Comparison of ENCODE assay signal across 8 cellular contexts in genomic region chr20:37179671-37180524, GRCh38. TPM values are rescaled to one million over a fixed set of nuclear protein-coding genes. Genes with fewer than 3 reads are reported as not detected.
DNase-seq lines count a peak whose midpoint lies in the region; ATAC-seq and FAIRE-seq lines count a peak whose summit lies in the region.

No MANE protein-coding gene starts in this region.

- peak overlapping the region; percentile 99 for H3K4me3 Mint-ChIP-seq in activated T-helper 1 cell treated with anti-CD3 and anti-CD28 coated beads, Interleukin-12 subunit alpha, Interleukin-12 subunit beta, Interleukin-2, Interleukin-4 antibody, amounts not matched to agents 30 ng/mL and 10 ng/mL and 1 ng/mL, durations not matched to agents 14 hours and 24 hours and 36 hours

- ATAC-seq in HG03280 (IDR thresholded peaks at IDR 0.05; ENCODE audit: unreplicated experiment) = no peak

- intact Hi-C loops in activated T-helper 1 cell treated with anti-CD3 and anti-CD28 coated beads, Interleukin-12 subunit alpha, Interleukin-12 subunit beta, Interleukin-2, Interleukin-4 antibody, amounts not matched to agents 30 ng/mL and 10 ng/mL and 1 ng/mL, durations not matched to agents 14 hours and 24 hours and 36 hours (cut with micrococcal nuclease) = loop anchor here (1.0 to 10.0 kb wide), 7 partner anchors 12 to 825 kb away; partner anchors contain the start of genes BLCAP, MANBAL and SAMHD1

- H3K9me3 ChIP-seq in iPS DF 6.9 (ENCODE audit: control insufficient read depth, insufficient read depth, low read length) (no peaks in the 10 kb centered on the region), small intestine (ENCODE audit: control insufficient read depth, low read depth) (no peaks in the 10 kb centered on the region)

- FAIRE-seq in HTR-8/SVneo (lab: Jason Lieb, UNC) (peak; percentile 90), small intestine (lab: Jason Lieb, UNC) (no peak), frontal cortex (lab: Jason Lieb, UNC) (no peak)

- H3K36me3 ChIP-seq in iPS DF 6.9 (ENCODE audit: control insufficient read depth, insufficient read depth, low read length) = peaks cover 5% of the 10 kb centered on the region; the same call in 1 of the 2 replicates
- peaks cover 1 to 6% of the 10 kb centered on the region in 2 donors for H3K36me3 ChIP-seq in small intestine (ENCODE audit: control insufficient read depth in 2 of 2, insufficient read depth in 2 of 2, low read length in 2 of 2)

- H3K4me1 Mint-ChIP-seq in activated T-helper 1 cell treated with anti-CD3 and anti-CD28 coated beads, Interleukin-12 subunit alpha, Interleukin-12 subunit beta, Interleukin-2, Interleukin-4 antibody, amounts not matched to agents 30 ng/mL and 10 ng/mL and 1 ng/mL, durations not matched to agents 14 hours and 24 hours and 36 hours (ENCODE audit: low read depth) = peaks cover 41% of the 10 kb centered on the region

- DNase-seq in CD1c-positive myeloid dendritic cell (ENCODE audit: extremely low spot score) (peak; percentile 72), HTR-8/SVneo (ENCODE audit: insufficient read length, low spot score) (peak; percentile 45), iPS DF 6.9 (ENCODE audit: low read depth, low spot score) (no peak), small intestine (peak; percentile 52), frontal cortex (ENCODE audit: low spot score in 2 of 2) (no peak), NK-92 (lab: John Stamatoyannopoulos, UW; ENCODE audit: unreplicated experiment) (no peak)
- DNase-seq in activated T-helper 1 cell treated with anti-CD3 and anti-CD28 coated beads, Interleukin-12 subunit alpha, Interleukin-12 subunit beta, Interleukin-2, Interleukin-4 antibody, amounts not matched to agents 30 ng/mL and 10 ng/mL and 1 ng/mL, durations not matched to agents 14 hours and 24 hours and 36 hours (ENCODE audit: low spot score) = no peak

- H3K9me3 Mint-ChIP-seq in activated T-helper 1 cell treated with anti-CD3 and anti-CD28 coated beads, Interleukin-12 subunit alpha, Interleukin-12 subunit beta, Interleukin-2, Interleukin-4 antibody, amounts not matched to agents 30 ng/mL and 10 ng/mL and 1 ng/mL, durations not matched to agents 14 hours and 24 hours and 36 hours = no peaks in the 10 kb centered on the region

- H3K27ac Mint-ChIP-seq in activated T-helper 1 cell treated with anti-CD3 and anti-CD28 coated beads, Interleukin-12 subunit alpha, Interleukin-12 subunit beta, Interleukin-2, Interleukin-4 antibody, amounts not matched to agents 30 ng/mL and 10 ng/mL and 1 ng/mL, durations not matched to agents 14 hours and 24 hours and 36 hours = peak overlapping the region; percentile 96

- H3K4me1 ChIP-seq in iPS DF 6.9 (ENCODE audit: control insufficient read depth, insufficient read depth, low read length) (no peaks in the 10 kb centered on the region), small intestine (ENCODE audit: control insufficient read depth in 2 of 2, insufficient read depth in 1 of 2, low read depth in 1 of 2, low read length in 1 of 2) (peaks cover 4 to 9% of the 10 kb centered on the region in 2 donors)

- H3K36me3 Mint-ChIP-seq in activated T-helper 1 cell treated with anti-CD3 and anti-CD28 coated beads, Interleukin-12 subunit alpha, Interleukin-12 subunit beta, Interleukin-2, Interleukin-4 antibody, amounts not matched to agents 30 ng/mL and 10 ng/mL and 1 ng/mL, durations not matched to agents 14 hours and 24 hours and 36 hours (ENCODE audit: low read depth) = peaks cover 21% of the 10 kb centered on the region

- peaks cover 2% of the 10 kb centered on the region for H3K27me3 Mint-ChIP-seq in activated T-helper 1 cell treated with anti-CD3 and anti-CD28 coated beads, Interleukin-12 subunit alpha, Interleukin-12 subunit beta, Interleukin-2, Interleukin-4 antibody, amounts not matched to agents 30 ng/mL and 10 ng/mL and 1 ng/mL, durations not matched to agents 14 hours and 24 hours and 36 hours (ENCODE audit: insufficient read depth)

- H3K4me3 ChIP-seq in iPS DF 6.9 (ENCODE audit: low read length) = peak overlapping the region; percentile 89
- peak overlapping the region; percentile 85 to 96 for H3K4me3 ChIP-seq in small intestine (ENCODE audit: low read depth in 1 of 2, low read length in 2 of 2)

- H3K27ac ChIP-seq in iPS DF 6.9 (ENCODE audit: low read length) = no peak overlapping the region
- peak overlapping the region; percentile 96 to 97 for H3K27ac ChIP-seq in small intestine (ENCODE audit: low read depth in 1 of 2, low read length in 1 of 2)

- no CpG with 5 or more reads among the region's 18 CpGs for WGBS in iPS DF 6.9 (ENCODE audit: insufficient coverage, insufficient read length)
- WGBS in small intestine, 3 donors = 3 to 5% (median 4%) methylated on average over 18 of the region's 18 CpGs

- H3K27me3 ChIP-seq in iPS DF 6.9 (ENCODE audit: control insufficient read depth, insufficient read depth, low read length) = no peaks in the 10 kb centered on the region
- no peaks in the 10 kb centered on the region for H3K27me3 ChIP-seq in small intestine (ENCODE audit: control insufficient read depth in 2 of 2, insufficient read depth in 2 of 2, low read length in 2 of 2)

RNA-seq across cellular contexts. Expression of gene MROH8, which starts 0.6 kb away (rescaled TPM):
- 1.1 and 1.3 TPM in 2 replicates for total RNA-seq in activated T-helper 1 cell treated with anti-CD3 and anti-CD28 coated beads, Interleukin-12 subunit alpha, Interleukin-12 subunit beta, Interleukin-2, Interleukin-4 antibody, amounts not matched to agents 30 ng/mL and 10 ng/mL and 1 ng/mL, durations not matched to agents 14 hours and 24 hours and 36 hours
- polyA plus RNA-seq in small intestine = under 1 TPM; 0.54 to 0.79 (median 0.67) TPM
- total RNA-seq in frontal cortex = 5.3 TPM

RNA-seq across cellular contexts. Expression of gene RPN2, which starts 0.8 kb away (rescaled TPM):
- total RNA-seq in activated T-helper 1 cell treated with anti-CD3 and anti-CD28 coated beads, Interleukin-12 subunit alpha, Interleukin-12 subunit beta, Interleukin-2, Interleukin-4 antibody, amounts not matched to agents 30 ng/mL and 10 ng/mL and 1 ng/mL, durations not matched to agents 14 hours and 24 hours and 36 hours = 223 and 234 TPM in 2 replicates
- polyA plus RNA-seq in small intestine = 100 to 1,000 TPM in 1 of 3 donors, 10 to 100 TPM in 2; 32.9 to 191 (median 54.9) TPM
- total RNA-seq in frontal cortex = 123 TPM

Comparison
In these comparisons a context has a peak if more than half of its experiments do, and no peak if none do; other contexts are left out.
1. DNase-seq: peak in CD1c-positive myeloid dendritic cell (single experiment), HTR-8/SVneo (single experiment) and small intestine (single experiment); none in activated T-helper 1 cell treated with anti-CD3 and anti-CD28 coated beads, Interleukin-12 subunit alpha, Interleukin-12 subunit beta, Interleukin-2, Interleukin-4 antibody, amounts not matched to agents 30 ng/mL and 10 ng/mL and 1 ng/mL, durations not matched to agents 14 hours and 24 hours and 36 hours (single experiment), iPS DF 6.9 (single experiment), frontal cortex (0 of 2) and NK-92 (single experiment).